Comparison of ENCODE assay signal across 17 cellular contexts in genomic region chr20:41300906-41301305, GRCh38. TPM values are rescaled to one million over a fixed set of nuclear protein-coding genes. Genes with fewer than 3 reads are reported as not detected.
DNase-seq lines count a peak whose midpoint lies in the region; ATAC-seq, FAIRE-seq and TF ChIP-seq lines count a peak whose summit lies in the region.
"Had no signal": no experiment of that assay in that cellular context is flagged by ENCODE, and none has a peak within 500 bp of the region (broad histone marks: within the 10 kb centered on the region; RNA-seq: fewer than 3 reads in every experiment).

No MANE protein-coding gene starts in this region.

- H3K4me3 ChIP-seq in left ventricle myocardium inferior, result no peak overlapping the region
- H3K4me3 ChIP-seq in left lung, result no peak overlapping the region
- no peak overlapping the region for H3K4me3 ChIP-seq in small intestine (ENCODE audit: low read depth in 1 of 2, low read length in 2 of 2)
- H3K4me3 ChIP-seq in sigmoid colon, result no peak overlapping the region
- H3K4me3 ChIP-seq: PC-9 had no signal

- H3K9me3 ChIP-seq in left ventricle myocardium inferior (replicated peaks) (no peaks in the 10 kb centered on the region), left lung (no peaks in the 10 kb centered on the region), small intestine (ENCODE audit: control insufficient read depth, low read depth) (no peaks in the 10 kb centered on the region), sigmoid colon (no peaks in the 10 kb centered on the region)
- H3K9me3 ChIP-seq: Caco-2 had no signal

- DNase-seq in left ventricle myocardium inferior (no peak), left ventricle myocardium superior (no peak), left lung (no peak), small intestine (peak; percentile 29), sigmoid colon (no peak)
- no peak for DNase-seq in activated T-cell treated with anti-CD3 and anti-CD28 coated beads, Interleukin-2, amount 50 U/mL, for 72 hours
- DNase-seq: Caco-2; CD4-positive, CD25-positive, alpha-beta regulatory T cell; DMS153; H7; Kasumi-1; MM.1S; NCI-H82; PC-9 had no signal

- TF ChIP-seq POLR2A in sigmoid colon (IDR thresholded peaks at IDR 0.05), result no peak

- H3K27ac ChIP-seq in left ventricle myocardium inferior (replicated peaks), result peak overlapping the region; percentile 52
- H3K27ac ChIP-seq in cingulate gyrus (ENCODE audit: low read depth, low read length), result peak overlapping the region; percentile 49
- H3K27ac ChIP-seq in left lung, result no peak overlapping the region
- no peak overlapping the region for H3K27ac ChIP-seq in small intestine (ENCODE audit: low read depth in 1 of 2, low read length in 1 of 2)
- H3K27ac ChIP-seq in sigmoid colon, result no peak overlapping the region
- H3K27ac ChIP-seq: PC-9 had no signal

- WGBS in small intestine, 3 donors, result 75 to 79% (median 79%) methylated on average over 4 of the region's 4 CpGs
- WGBS in sigmoid colon, 2 donors, result 79 to 88% methylated on average over 4 of the region's 4 CpGs

- no peak for ATAC-seq in left ventricle myocardium superior
- ATAC-seq in left lung, result peak; percentile 22
- ATAC-seq in activated T-cell treated with anti-CD3 and anti-CD28 coated beads, Interleukin-2, amount 50 U/mL, for 72 hours (replicated peaks in 1 of 2), result no peak
- ATAC-seq in HG02840 (IDR thresholded peaks at IDR 0.05; ENCODE audit: low FRiP score, unreplicated experiment), result no peak

- H3K27me3 Mint-ChIP-seq in activated T-cell treated with anti-CD3 and anti-CD28 coated beads, Interleukin-2, amount 50 U/mL, for 72 hours (ENCODE audit: low read depth), result no peaks in the 10 kb centered on the region
- H3K27me3 Mint-ChIP-seq: IgD-negative memory B cell had no signal

- TF ChIP-seq EP300 in sigmoid colon (IDR thresholded peaks at IDR 0.05), result no peak

- H3K36me3 ChIP-seq in left ventricle myocardium inferior (no peaks in the 10 kb centered on the region), left lung (no peaks in the 10 kb centered on the region), small intestine (ENCODE audit: control insufficient read depth in 2 of 2, insufficient read depth in 2 of 2, low read length in 2 of 2) (no peaks in the 10 kb centered on the region), sigmoid colon (no peaks in the 10 kb centered on the region)

- no peak overlapping the region for H3K27ac Mint-ChIP-seq in activated T-cell treated with anti-CD3 and anti-CD28 coated beads, Interleukin-2, amount 50 U/mL, for 72 hours
- H3K27ac Mint-ChIP-seq: CD4-positive, CD25-positive, alpha-beta regulatory T cell; IgD-negative memory B cell had no signal

- H3K27me3 ChIP-seq in left ventricle myocardium inferior (ENCODE audit: low read depth) (no peaks in the 10 kb centered on the region), left lung (no peaks in the 10 kb centered on the region), small intestine (ENCODE audit: control insufficient read depth in 2 of 2, insufficient read depth in 2 of 2, low read length in 2 of 2) (no peaks in the 10 kb centered on the region), sigmoid colon (no peaks in the 10 kb centered on the region)

- H3K4me1 ChIP-seq in left ventricle myocardium inferior (peaks cover 53% of the 10 kb centered on the region), left lung (peaks cover 0 to 6% of the 10 kb centered on the region in 2 donors), small intestine (ENCODE audit: control insufficient read depth in 2 of 2, insufficient read depth in 1 of 2, low read depth in 1 of 2, low read length in 1 of 2) (no peaks in the 10 kb centered on the region), sigmoid colon (peaks cover 0 to 30% (median 18%) of the 10 kb centered on the region in 4 donors)
- H3K4me1 ChIP-seq: Caco-2 had no signal

- intact Hi-C loops in left ventricle myocardium inferior (cut with micrococcal nuclease) (no loop called here), left ventricle myocardium superior (cut with micrococcal nuclease) (no loop called here), left lung (cut with DNase I) (no loop called here), sigmoid colon (cut with DNase I) (no loop called here)

- no peak for TF ChIP-seq CTCF in left ventricle myocardium inferior (IDR thresholded peaks at IDR 0.05; ENCODE audit: borderline replicate concordance)
- no peak for TF ChIP-seq CTCF in left lung (IDR thresholded peaks at IDR 0.05)
- no peak for TF ChIP-seq CTCF in sigmoid colon (IDR thresholded peaks at IDR 0.05)

- no peaks in the 10 kb centered on the region for H3K9me3 Mint-ChIP-seq in activated T-cell treated with anti-CD3 and anti-CD28 coated beads, Interleukin-2, amount 50 U/mL, for 72 hours
- H3K9me3 Mint-ChIP-seq: IgD-negative memory B cell had no signal

- no peak for FAIRE-seq in small intestine (lab: Jason Lieb, UNC)

- H3K4me1 Mint-ChIP-seq in activated T-cell treated with anti-CD3 and anti-CD28 coated beads, Interleukin-2, amount 50 U/mL, for 72 hours (ENCODE audit: low read depth), result no peaks in the 10 kb centered on the region

- no peak overlapping the region for H3K4me3 Mint-ChIP-seq in activated T-cell treated with anti-CD3 and anti-CD28 coated beads, Interleukin-2, amount 50 U/mL, for 72 hours
- H3K4me3 Mint-ChIP-seq: CD4-positive, CD25-positive, alpha-beta regulatory T cell; IgD-negative memory B cell had no signal

- no peaks in the 10 kb centered on the region for H3K36me3 Mint-ChIP-seq in activated T-cell treated with anti-CD3 and anti-CD28 coated beads, Interleukin-2, amount 50 U/mL, for 72 hours (ENCODE audit: insufficient read depth in 2 of 2)
- H3K36me3 Mint-ChIP-seq: CD4-positive, CD25-positive, alpha-beta regulatory T cell had no signal

RNA-seq across cellular contexts. Expression of gene ZHX3, which starts 16.6 kb away (rescaled TPM):
- total RNA-seq in left ventricle myocardium inferior (34.6 TPM), left ventricle myocardium superior (37.8 TPM), left lung (10 to 100 TPM; 45.9 to 47.9 TPM), sigmoid colon (10 to 100 TPM; 39.2 to 69.0 (median 51.1) TPM)
- polyA plus RNA-seq in small intestine (10 to 100 TPM in 1 of 3 donors, 1 to 10 TPM in 2; 6.0 to 12.5 (median 7.8) TPM), sigmoid colon (10 to 100 TPM in 1 of 3 donors, 1 to 10 TPM in 2; 3.6 to 13.8 (median 4.4) TPM)
- 10 to 100 TPM; 10.2 to 11.5 TPM for total RNA-seq in activated T-cell treated with anti-CD3 and anti-CD28 coated beads, Interleukin-2, amount 50 U/mL, for 72 hours

RNA-seq across cellular contexts. Expression of gene LPIN3, which starts 39.7 kb away (rescaled TPM):
- total RNA-seq in left ventricle myocardium inferior, result 19.9 TPM
- total RNA-seq in left ventricle myocardium superior, result 22.9 TPM
- 10 to 100 TPM; 10.8 to 20.4 TPM for total RNA-seq in left lung
- 100 to 1,000 TPM in 1 of 3 donors, 10 to 100 TPM in 2; 39.9 to 130 (median 66.7) TPM for polyA plus RNA-seq in small intestine
- 1 to 10 TPM; 2.5 to 2.6 TPM for total RNA-seq in activated T-cell treated with anti-CD3 and anti-CD28 coated beads, Interleukin-2, amount 50 U/mL, for 72 hours
- total RNA-seq in sigmoid colon, result 10 to 100 TPM in 3 of 4 donors, 1 to 10 TPM in 1; 6.8 to 32.1 (median 15.8) TPM
- polyA plus RNA-seq in sigmoid colon, result 10 to 100 TPM in 1 of 3 donors, 1 to 10 TPM in 2; 6.7 to 50.9 (median 7.2) TPM
- polyA plus RNA-seq: IgD-negative memory B cell had no signal

Comparison
In these comparisons a context has a peak if more than half of its experiments do, and no peak if none do; other contexts are left out.
1. H3K27ac ChIP-seq: peak in left ventricle myocardium inferior (single experiment) and cingulate gyrus (single experiment); none in left lung (0 of 2), small intestine (0 of 2) and sigmoid colon (0 of 4).